ENCODE assay signal across 1 cellular context in the genomic region with DNA sequence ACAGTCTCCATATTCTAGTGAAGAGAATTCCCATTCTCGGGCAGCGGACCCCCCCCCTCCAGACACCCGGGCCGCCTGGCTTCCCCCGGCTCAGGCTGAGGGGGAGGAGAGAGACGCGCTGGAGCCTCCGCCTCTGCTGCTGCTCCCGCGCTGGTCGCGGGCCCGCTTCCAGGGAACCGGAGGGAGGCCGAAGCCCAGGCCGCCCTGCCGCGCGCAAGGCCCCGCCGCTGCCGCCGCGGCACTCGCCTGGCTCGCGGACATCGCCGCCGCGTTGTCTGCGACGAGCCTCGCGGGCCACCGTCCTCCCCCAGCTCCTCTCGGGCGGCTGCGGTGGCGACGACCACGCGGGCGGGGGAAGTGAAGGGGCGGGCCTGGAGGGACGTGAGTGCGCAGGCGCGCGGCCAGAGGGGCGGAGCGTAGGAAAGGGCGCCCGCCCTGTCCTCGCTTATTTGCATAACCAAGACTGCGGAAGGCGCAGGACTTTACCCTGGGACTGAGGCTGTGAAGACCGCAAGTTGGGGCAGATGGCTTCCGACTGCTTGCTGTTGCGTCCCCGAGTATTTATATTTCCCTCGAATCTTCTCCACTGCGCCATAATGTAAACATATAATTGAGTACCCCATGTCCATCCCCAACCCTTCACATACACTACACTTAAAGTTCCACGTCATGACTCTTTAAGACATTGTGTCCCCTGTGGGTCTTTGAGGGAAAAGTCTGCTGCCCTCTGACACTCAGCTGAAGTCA.
TF ChIP-seq lines count a peak whose summit lies in the region.

A gene with protein sequence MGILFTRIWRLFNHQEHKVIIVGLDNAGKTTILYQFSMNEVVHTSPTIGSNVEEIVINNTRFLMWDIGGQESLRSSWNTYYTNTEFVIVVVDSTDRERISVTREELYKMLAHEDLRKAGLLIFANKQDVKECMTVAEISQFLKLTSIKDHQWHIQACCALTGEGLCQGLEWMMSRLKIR (minus strand): TSS at position 279 of the 747 bp plus-strand sequence. CDS start 245 bp downstream, at position 34.

TF ChIP-seq in HEK293, 187 proteins besides CTCF, POLR2A, EP300 and RAD21 (continued from another document):
- TF ChIP-seq, protein P1, sequence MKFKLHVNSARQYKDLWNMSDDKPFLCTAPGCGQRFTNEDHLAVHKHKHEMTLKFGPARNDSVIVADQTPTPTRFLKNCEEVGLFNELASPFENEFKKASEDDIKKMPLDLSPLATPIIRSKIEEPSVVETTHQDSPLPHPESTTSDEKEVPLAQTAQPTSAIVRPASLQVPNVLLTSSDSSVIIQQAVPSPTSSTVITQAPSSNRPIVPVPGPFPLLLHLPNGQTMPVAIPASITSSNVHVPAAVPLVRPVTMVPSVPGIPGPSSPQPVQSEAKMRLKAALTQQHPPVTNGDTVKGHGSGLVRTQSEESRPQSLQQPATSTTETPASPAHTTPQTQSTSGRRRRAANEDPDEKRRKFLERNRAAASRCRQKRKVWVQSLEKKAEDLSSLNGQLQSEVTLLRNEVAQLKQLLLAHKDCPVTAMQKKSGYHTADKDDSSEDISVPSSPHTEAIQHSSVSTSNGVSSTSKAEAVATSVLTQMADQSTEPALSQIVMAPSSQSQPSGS (tag by site-specific recombination; IDR thresholded peaks at IDR 0.05; ENCODE audit: low read depth), result no peak
- TF ChIP-seq, protein P2, sequence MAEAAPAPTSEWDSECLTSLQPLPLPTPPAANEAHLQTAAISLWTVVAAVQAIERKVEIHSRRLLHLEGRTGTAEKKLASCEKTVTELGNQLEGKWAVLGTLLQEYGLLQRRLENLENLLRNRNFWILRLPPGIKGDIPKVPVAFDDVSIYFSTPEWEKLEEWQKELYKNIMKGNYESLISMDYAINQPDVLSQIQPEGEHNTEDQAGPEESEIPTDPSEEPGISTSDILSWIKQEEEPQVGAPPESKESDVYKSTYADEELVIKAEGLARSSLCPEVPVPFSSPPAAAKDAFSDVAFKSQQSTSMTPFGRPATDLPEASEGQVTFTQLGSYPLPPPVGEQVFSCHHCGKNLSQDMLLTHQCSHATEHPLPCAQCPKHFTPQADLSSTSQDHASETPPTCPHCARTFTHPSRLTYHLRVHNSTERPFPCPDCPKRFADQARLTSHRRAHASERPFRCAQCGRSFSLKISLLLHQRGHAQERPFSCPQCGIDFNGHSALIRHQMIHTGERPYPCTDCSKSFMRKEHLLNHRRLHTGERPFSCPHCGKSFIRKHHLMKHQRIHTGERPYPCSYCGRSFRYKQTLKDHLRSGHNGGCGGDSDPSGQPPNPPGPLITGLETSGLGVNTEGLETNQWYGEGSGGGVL (tag by site-specific recombination; IDR thresholded peaks at IDR 0.05), result peak; percentile 81
- TF ChIP-seq ZNF146 (tag by site-specific recombination; IDR thresholded peaks at IDR 0.05) (no peak), ZNF621 (tag by site-specific recombination; IDR thresholded peaks at IDR 0.05) (no peak), ZBTB17 (tag by site-specific recombination; IDR thresholded peaks at IDR 0.05) (no peak), ZNF792 (tag by site-specific recombination; IDR thresholded peaks at IDR 0.05) (no peak), ZNF155 (tag by site-specific recombination; IDR thresholded peaks at IDR 0.05) (no peak), ZNF624 (tag by site-specific recombination; IDR thresholded peaks at IDR 0.05) (no peak), ZNF521 (tag by site-specific recombination; IDR thresholded peaks at IDR 0.05) (no peak), EGR2 (tag by site-specific recombination; IDR thresholded peaks at IDR 0.05; ENCODE audit: low read depth) (peak; percentile 40; the same call in 1 of the 2 replicates)
- TF ChIP-seq, protein P3, sequence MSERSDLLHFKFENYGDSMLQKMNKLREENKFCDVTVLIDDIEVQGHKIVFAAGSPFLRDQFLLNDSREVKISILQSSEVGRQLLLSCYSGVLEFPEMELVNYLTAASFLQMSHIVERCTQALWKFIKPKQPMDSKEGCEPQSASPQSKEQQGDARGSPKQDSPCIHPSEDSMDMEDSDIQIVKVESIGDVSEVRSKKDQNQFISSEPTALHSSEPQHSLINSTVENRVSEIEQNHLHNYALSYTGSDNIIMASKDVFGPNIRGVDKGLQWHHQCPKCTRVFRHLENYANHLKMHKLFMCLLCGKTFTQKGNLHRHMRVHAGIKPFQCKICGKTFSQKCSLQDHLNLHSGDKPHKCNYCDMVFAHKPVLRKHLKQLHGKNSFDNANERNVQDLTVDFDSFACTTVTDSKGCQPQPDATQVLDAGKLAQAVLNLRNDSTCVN (tag by site-specific recombination; optimal IDR thresholded peaks at IDR 0.05), result peak; percentile 72
TF ChIP-seq in HEK293: peak in this region for 13.
